In the genomic region with DNA sequence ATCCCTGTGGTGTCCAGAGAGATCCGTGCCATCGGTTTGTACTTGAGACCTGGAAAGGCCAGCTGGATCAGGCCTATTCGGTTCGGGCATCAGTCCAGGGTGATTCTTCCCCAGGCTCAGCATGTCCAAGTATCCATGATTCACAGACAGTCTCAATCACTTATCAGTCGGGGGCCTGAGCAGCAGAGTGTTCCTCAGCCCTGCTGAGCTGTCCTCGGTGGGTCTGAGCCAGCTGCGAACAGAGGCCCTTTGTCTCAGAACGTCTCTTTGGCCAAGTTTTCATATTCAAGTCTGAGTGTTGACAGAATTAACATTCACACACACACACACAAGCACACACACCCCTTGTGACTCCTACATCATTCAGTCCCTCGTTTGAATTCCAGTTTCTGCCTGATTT, we compare ENCODE assay signal across 2 cellular contexts.
TF ChIP-seq lines count a peak whose summit lies in the region.

No MANE protein-coding gene starts in this region.

TF ChIP-seq in K562, 482 proteins besides CTCF, POLR2A, EP300 and RAD21:
- TF ChIP-seq KHSRP (IDR thresholded peaks at IDR 0.05) (no peak), ELF2 (CRISPR knock-in tag; IDR thresholded peaks at IDR 0.05) (no peak), ZNF384 (IDR thresholded peaks at IDR 0.05; ENCODE audit: low read depth, low read length) (no peak), ZKSCAN8 (CRISPR knock-in tag; IDR thresholded peaks at IDR 0.05) (no peak), PHF8 (IDR thresholded peaks at IDR 0.05; ENCODE audit: borderline replicate concordance, low read length) (no peak)
- TF ChIP-seq, protein P1, sequence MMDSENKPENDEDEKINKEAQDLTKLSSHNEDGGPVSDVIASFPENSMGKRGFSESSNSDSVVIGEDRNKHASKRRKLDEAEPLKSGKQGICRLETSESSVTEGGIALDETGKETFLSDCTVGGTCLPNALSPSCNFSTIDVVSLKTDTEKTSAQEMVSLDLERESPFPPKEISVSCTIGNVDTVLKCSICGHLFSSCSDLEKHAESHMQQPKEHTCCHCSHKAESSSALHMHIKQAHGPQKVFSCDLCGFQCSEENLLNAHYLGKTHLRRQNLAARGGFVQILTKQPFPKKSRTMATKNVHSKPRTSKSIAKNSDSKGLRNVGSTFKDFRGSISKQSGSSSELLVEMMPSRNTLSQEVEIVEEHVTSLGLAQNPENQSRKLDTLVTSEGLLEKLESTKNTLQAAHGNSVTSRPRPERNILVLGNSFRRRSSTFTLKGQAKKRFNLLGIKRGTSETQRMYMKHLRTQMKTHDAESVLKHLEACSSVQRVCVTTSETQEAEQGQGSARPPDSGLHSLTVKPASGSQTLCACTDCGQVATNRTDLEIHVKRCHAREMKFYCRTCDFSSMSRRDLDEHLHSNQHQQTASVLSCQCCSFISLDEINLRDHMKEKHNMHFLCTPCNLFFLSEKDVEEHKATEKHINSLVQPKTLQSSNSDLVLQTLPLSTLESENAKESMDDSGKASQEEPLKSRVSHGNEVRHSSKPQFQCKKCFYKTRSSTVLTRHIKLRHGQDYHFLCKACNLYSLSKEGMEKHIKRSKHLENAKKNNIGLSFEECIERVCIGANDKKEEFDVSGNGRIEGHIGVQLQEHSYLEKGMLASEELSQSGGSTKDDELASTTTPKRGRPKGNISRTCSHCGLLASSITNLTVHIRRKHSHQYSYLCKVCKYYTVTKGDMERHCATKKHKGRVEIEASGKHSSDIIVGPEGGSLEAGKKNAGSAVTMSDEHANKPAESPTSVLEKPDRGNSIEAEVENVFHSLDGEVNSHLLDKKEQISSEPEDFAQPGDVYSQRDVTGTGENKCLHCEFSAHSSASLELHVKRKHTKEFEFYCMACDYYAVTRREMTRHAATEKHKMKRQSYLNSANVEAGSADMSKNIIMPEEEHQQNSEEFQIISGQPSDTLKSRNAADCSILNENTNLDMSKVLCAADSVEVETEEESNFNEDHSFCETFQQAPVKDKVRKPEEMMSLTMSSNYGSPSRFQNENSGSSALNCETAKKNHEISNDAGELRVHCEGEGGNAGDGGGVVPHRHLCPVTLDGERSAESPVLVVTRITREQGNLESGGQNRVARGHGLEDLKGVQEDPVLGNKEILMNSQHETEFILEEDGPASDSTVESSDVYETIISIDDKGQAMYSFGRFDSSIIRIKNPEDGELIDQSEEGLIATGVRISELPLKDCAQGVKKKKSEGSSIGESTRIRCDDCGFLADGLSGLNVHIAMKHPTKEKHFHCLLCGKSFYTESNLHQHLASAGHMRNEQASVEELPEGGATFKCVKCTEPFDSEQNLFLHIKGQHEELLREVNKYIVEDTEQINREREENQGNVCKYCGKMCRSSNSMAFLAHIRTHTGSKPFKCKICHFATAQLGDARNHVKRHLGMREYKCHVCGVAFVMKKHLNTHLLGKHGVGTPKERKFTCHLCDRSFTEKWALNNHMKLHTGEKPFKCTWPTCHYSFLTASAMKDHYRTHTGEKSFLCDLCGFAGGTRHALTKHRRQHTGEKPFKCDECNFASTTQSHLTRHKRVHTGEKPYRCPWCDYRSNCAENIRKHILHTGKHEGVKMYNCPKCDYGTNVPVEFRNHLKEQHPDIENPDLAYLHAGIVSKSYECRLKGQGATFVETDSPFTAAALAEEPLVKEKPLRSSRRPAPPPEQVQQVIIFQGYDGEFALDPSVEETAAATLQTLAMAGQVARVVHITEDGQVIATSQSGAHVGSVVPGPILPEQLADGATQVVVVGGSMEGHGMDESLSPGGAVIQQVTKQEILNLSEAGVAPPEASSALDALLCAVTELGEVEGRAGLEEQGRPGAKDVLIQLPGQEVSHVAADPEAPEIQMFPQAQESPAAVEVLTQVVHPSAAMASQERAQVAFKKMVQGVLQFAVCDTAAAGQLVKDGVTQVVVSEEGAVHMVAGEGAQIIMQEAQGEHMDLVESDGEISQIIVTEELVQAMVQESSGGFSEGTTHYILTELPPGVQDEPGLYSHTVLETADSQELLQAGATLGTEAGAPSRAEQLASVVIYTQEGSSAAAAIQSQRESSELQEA (IDR thresholded peaks at IDR 0.05; ENCODE audit: low read depth): no peak

TF ChIP-seq in GM23338, 12 proteins besides CTCF, POLR2A, EP300 and RAD21:
- TF ChIP-seq EZH2 (IDR thresholded peaks at IDR 0.05; ENCODE audit: low read depth, unreplicated experiment) (no peak), NANOG (IDR thresholded peaks at IDR 0.05; ENCODE audit: borderline replicate concordance) (no peak), EZH2phosphoT487 (IDR thresholded peaks at IDR 0.05; ENCODE audit: unreplicated experiment) (no peak), JUNB (IDR thresholded peaks at IDR 0.05; ENCODE audit: unreplicated experiment) (no peak), POLR2AphosphoS5 (IDR thresholded peaks at IDR 0.05; ENCODE audit: low read depth) (no peak), CREB1 (CRISPR knock-in tag; IDR thresholded peaks at IDR 0.05; ENCODE audit: low read depth) (no peak), ZNF331 (CRISPR knock-in tag; IDR thresholded peaks at IDR 0.05; ENCODE audit: low read depth) (no peak), ZNF114 (CRISPR knock-in tag; IDR thresholded peaks at IDR 0.05) (no peak), STAT1 (IDR thresholded peaks at IDR 0.05; ENCODE audit: unreplicated experiment) (no peak)
- TF ChIP-seq, protein P2, sequence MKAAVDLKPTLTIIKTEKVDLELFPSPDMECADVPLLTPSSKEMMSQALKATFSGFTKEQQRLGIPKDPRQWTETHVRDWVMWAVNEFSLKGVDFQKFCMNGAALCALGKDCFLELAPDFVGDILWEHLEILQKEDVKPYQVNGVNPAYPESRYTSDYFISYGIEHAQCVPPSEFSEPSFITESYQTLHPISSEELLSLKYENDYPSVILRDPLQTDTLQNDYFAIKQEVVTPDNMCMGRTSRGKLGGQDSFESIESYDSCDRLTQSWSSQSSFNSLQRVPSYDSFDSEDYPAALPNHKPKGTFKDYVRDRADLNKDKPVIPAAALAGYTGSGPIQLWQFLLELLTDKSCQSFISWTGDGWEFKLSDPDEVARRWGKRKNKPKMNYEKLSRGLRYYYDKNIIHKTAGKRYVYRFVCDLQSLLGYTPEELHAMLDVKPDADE (IDR thresholded peaks at IDR 0.05): no peak
- TF ChIP-seq, protein P3, sequence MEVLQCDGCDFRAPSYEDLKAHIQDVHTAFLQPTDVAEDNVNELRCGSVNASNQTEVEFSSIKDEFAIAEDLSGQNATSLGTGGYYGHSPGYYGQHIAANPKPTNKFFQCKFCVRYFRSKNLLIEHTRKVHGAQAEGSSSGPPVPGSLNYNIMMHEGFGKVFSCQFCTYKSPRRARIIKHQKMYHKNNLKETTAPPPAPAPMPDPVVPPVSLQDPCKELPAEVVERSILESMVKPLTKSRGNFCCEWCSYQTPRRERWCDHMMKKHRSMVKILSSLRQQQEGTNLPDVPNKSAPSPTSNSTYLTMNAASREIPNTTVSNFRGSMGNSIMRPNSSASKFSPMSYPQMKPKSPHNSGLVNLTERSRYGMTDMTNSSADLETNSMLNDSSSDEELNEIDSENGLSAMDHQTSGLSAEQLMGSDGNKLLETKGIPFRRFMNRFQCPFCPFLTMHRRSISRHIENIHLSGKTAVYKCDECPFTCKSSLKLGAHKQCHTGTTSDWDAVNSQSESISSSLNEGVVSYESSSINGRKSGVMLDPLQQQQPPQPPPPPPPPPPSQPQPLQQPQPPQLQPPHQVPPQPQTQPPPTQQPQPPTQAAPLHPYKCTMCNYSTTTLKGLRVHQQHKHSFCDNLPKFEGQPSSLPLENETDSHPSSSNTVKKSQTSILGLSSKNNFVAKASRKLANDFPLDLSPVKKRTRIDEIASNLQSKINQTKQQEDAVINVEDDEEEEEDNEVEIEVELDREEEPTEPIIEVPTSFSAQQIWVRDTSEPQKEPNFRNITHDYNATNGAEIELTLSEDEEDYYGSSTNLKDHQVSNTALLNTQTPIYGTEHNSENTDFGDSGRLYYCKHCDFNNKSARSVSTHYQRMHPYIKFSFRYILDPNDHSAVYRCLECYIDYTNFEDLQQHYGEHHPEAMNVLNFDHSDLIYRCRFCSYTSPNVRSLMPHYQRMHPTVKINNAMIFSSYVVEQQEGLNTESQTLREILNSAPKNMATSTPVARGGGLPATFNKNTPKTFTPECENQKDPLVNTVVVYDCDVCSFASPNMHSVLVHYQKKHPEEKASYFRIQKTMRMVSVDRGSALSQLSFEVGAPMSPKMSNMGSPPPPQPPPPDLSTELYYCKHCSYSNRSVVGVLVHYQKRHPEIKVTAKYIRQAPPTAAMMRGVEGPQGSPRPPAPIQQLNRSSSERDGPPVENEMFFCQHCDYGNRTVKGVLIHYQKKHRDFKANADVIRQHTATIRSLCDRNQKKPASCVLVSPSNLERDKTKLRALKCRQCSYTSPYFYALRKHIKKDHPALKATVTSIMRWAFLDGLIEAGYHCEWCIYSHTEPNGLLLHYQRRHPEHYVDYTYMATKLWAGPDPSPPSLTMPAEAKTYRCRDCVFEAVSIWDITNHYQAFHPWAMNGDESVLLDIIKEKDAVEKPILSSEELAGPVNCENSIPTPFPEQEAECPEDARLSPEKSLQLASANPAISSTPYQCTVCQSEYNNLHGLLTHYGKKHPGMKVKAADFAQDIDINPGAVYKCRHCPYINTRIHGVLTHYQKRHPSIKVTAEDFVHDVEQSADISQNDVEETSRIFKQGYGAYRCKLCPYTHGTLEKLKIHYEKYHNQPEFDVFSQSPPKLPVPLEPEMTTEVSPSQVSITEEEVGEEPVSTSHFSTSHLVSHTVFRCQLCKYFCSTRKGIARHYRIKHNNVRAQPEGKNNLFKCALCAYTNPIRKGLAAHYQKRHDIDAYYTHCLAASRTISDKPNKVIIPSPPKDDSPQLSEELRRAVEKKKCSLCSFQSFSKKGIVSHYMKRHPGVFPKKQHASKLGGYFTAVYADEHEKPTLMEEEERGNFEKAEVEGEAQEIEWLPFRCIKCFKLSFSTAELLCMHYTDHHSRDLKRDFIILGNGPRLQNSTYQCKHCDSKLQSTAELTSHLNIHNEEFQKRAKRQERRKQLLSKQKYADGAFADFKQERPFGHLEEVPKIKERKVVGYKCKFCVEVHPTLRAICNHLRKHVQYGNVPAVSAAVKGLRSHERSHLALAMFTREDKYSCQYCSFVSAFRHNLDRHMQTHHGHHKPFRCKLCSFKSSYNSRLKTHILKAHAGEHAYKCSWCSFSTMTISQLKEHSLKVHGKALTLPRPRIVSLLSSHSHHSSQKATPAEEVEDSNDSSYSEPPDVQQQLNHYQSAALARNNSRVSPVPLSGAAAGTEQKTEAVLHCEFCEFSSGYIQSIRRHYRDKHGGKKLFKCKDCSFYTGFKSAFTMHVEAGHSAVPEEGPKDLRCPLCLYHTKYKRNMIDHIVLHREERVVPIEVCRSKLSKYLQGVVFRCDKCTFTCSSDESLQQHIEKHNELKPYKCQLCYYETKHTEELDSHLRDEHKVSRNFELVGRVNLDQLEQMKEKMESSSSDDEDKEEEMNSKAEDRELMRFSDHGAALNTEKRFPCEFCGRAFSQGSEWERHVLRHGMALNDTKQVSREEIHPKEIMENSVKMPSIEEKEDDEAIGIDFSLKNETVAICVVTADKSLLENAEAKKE (CRISPR knock-in tag; IDR thresholded peaks at IDR 0.05): no peak
- TF ChIP-seq, protein P4, sequence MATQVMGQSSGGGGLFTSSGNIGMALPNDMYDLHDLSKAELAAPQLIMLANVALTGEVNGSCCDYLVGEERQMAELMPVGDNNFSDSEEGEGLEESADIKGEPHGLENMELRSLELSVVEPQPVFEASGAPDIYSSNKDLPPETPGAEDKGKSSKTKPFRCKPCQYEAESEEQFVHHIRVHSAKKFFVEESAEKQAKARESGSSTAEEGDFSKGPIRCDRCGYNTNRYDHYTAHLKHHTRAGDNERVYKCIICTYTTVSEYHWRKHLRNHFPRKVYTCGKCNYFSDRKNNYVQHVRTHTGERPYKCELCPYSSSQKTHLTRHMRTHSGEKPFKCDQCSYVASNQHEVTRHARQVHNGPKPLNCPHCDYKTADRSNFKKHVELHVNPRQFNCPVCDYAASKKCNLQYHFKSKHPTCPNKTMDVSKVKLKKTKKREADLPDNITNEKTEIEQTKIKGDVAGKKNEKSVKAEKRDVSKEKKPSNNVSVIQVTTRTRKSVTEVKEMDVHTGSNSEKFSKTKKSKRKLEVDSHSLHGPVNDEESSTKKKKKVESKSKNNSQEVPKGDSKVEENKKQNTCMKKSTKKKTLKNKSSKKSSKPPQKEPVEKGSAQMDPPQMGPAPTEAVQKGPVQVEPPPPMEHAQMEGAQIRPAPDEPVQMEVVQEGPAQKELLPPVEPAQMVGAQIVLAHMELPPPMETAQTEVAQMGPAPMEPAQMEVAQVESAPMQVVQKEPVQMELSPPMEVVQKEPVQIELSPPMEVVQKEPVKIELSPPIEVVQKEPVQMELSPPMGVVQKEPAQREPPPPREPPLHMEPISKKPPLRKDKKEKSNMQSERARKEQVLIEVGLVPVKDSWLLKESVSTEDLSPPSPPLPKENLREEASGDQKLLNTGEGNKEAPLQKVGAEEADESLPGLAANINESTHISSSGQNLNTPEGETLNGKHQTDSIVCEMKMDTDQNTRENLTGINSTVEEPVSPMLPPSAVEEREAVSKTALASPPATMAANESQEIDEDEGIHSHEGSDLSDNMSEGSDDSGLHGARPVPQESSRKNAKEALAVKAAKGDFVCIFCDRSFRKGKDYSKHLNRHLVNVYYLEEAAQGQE (IDR thresholded peaks at IDR 0.05; ENCODE audit: unreplicated experiment): no peak
